9 cellular contexts compared by ENCODE assay signal in genomic region chr12:63862187-63863107, GRCh38. TPM values are rescaled to one million over a fixed set of nuclear protein-coding genes. Genes with fewer than 3 reads are reported as not detected.
A peak's percentile ranks its signal among the peaks of the same experiment; 100 is the strongest.
DNase-seq lines count a peak whose midpoint lies in the region; ATAC-seq and TF ChIP-seq lines count a peak whose summit lies in the region.
"Had no signal": no experiment of that assay in that cellular context is flagged by ENCODE, and none has a peak within 500 bp of the region (broad histone marks: within the 10 kb centered on the region; RNA-seq: fewer than 3 reads in every experiment).

No MANE protein-coding gene starts in this region.

- peak overlapping the region; percentile 73 for H3K27ac Mint-ChIP-seq in type B pancreatic cell
- no peak overlapping the region for H3K27ac Mint-ChIP-seq in stimulated activated naive B cell treated with anti-CD40 and anti-IgM and Interleukin-4, amounts not matched to agents 10 μg/mL and 1 μg/mL and 100 μg/mL, for 72 hours
- H3K27ac Mint-ChIP-seq: activated T-cell treated with anti-CD3 and anti-CD28 coated beads, Interleukin-2, amount 50 U/mL, for 24 hours had no signal

- H3K9me3 ChIP-seq in HUES6 (ENCODE audit: control insufficient read depth, insufficient read depth, low read depth, low read length): no peaks in the 10 kb centered on the region

- peak overlapping the region; percentile 2; the same call in 1 of the 2 replicates for H3K27ac ChIP-seq in HUES6 (ENCODE audit: low read depth, low read length)

- H3K4me3 ChIP-seq in HUES6 (ENCODE audit: low read depth, low read length): no peak overlapping the region
- no peak overlapping the region for H3K4me3 ChIP-seq in astrocyte of the spinal cord (ENCODE audit: low read depth, low read length)

- TF ChIP-seq CTCF in astrocyte of the spinal cord (IDR thresholded peaks at IDR 0.05; ENCODE audit: low read depth, low read length) (no peak), type B pancreatic cell (conservative IDR thresholded peaks at IDR 0.05) (no peak)

- H3K9ac ChIP-seq in HUES6 (ENCODE audit: low read length): no peak overlapping the region

- H3K27me3 ChIP-seq in HUES6 (ENCODE audit: control insufficient read depth, insufficient read depth, low read length): no peaks in the 10 kb centered on the region

- no peaks in the 10 kb centered on the region for H3K9me3 Mint-ChIP-seq in type B pancreatic cell
- no peaks in the 10 kb centered on the region for H3K9me3 Mint-ChIP-seq in stimulated activated naive B cell treated with anti-CD40 and anti-IgM and Interleukin-4, amounts not matched to agents 10 μg/mL and 1 μg/mL and 100 μg/mL, for 72 hours
- H3K9me3 Mint-ChIP-seq: activated T-cell treated with anti-CD3 and anti-CD28 coated beads, Interleukin-2, amount 50 U/mL, for 24 hours had no signal

- H3K36me3 Mint-ChIP-seq in type B pancreatic cell: no peaks in the 10 kb centered on the region
- no peaks in the 10 kb centered on the region for H3K36me3 Mint-ChIP-seq in stimulated activated naive B cell treated with anti-CD40 and anti-IgM and Interleukin-4, amounts not matched to agents 10 μg/mL and 1 μg/mL and 100 μg/mL, for 72 hours

- peak; percentile 18 for DNase-seq in astrocyte of the spinal cord (ENCODE audit: low read depth, low spot score)
- DNase-seq in left kidney (ENCODE audit: low read depth, low spot score): peak; percentile 83
- DNase-seq in type B pancreatic cell (ENCODE audit: extremely low spot score, unreplicated experiment): no peak
- no peak for DNase-seq in NCI-H526 (lab: John Stamatoyannopoulos, UW)
- no peak for DNase-seq in stimulated activated naive B cell treated with anti-CD40 and anti-IgM and Interleukin-4, amounts not matched to agents 10 μg/mL and 1 μg/mL and 100 μg/mL, for 72 hours
- DNase-seq: activated T-cell treated with anti-CD3 and anti-CD28 coated beads, Interleukin-2, amount 50 U/mL, for 24 hours; NCI-H187 had no signal

- peaks cover 10% of the 10 kb centered on the region for H3K4me1 Mint-ChIP-seq in type B pancreatic cell (ENCODE audit: unreplicated experiment)
- H3K4me1 Mint-ChIP-seq in stimulated activated naive B cell treated with anti-CD40 and anti-IgM and Interleukin-4, amounts not matched to agents 10 μg/mL and 1 μg/mL and 100 μg/mL, for 72 hours: no peaks in the 10 kb centered on the region

- no peak for ATAC-seq in stimulated activated naive B cell treated with anti-CD40 and anti-IgM and Interleukin-4, amounts not matched to agents 10 μg/mL and 1 μg/mL and 100 μg/mL, for 72 hours (replicated peaks)
- no peak for ATAC-seq in GM21737 (IDR thresholded peaks at IDR 0.05; ENCODE audit: unreplicated experiment)

- peak overlapping the region; percentile 23 for H3K4me3 Mint-ChIP-seq in type B pancreatic cell
- no peak overlapping the region for H3K4me3 Mint-ChIP-seq in stimulated activated naive B cell treated with anti-CD40 and anti-IgM and Interleukin-4, amounts not matched to agents 10 μg/mL and 1 μg/mL and 100 μg/mL, for 72 hours
- H3K4me3 Mint-ChIP-seq: activated T-cell treated with anti-CD3 and anti-CD28 coated beads, Interleukin-2, amount 50 U/mL, for 24 hours had no signal

- H3K36me3 ChIP-seq in HUES6 (ENCODE audit: control insufficient read depth, insufficient read depth, low read length): no peaks in the 10 kb centered on the region

- H3K27me3 Mint-ChIP-seq in type B pancreatic cell: no peaks in the 10 kb centered on the region
- no peaks in the 10 kb centered on the region for H3K27me3 Mint-ChIP-seq in stimulated activated naive B cell treated with anti-CD40 and anti-IgM and Interleukin-4, amounts not matched to agents 10 μg/mL and 1 μg/mL and 100 μg/mL, for 72 hours

- H3K4me1 ChIP-seq in HUES6 (ENCODE audit: control insufficient read depth, insufficient read depth, low read length): peaks cover 22% of the 10 kb centered on the region

- in situ Hi-C loops in astrocyte of the spinal cord (cut with HindIII; ENCODE audit: low sequenced_read_pairs): no loop called here

RNA-seq across cellular contexts. Expression of gene SRGAP1, which starts 17.9 kb away (rescaled TPM):
- 13.1 and 14.9 TPM in 2 replicates for total RNA-seq in type B pancreatic cell (ENCODE audit: low replicate concordance)

Comparison
In these comparisons a context has a peak if more than half of its experiments do, and no peak if none do; other contexts are left out.
1. DNase-seq: peak in astrocyte of the spinal cord (single experiment) and left kidney (single experiment); none in type B pancreatic cell (single experiment), NCI-H526 (0 of 2) and stimulated activated naive B cell treated with anti-CD40 and anti-IgM and Interleukin-4, amounts not matched to agents 10 μg/mL and 1 μg/mL and 100 μg/mL, for 72 hours (single experiment).